Comparison of ENCODE assay signal across 32 cellular contexts in the genomic region with DNA sequence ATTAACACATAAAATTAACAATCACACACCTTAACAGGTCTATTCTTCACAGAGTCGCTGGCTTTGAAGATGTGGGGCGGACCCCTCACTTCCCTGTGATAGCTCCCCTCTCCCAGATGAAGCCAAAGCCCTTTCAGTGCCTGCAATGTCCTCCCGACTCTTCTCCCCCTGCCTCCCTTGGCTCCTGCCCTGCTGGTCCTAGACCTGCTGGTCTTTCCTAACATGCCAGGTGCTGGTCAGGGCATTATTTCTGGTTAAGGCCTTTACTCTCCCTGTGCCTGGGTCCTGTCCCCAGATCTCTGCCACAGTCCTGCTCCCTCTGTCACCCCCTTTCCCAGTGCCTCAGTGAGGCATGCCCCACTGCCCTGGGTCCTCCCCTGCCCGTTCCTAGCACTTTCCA. TPM values are rescaled to one million over a fixed set of nuclear protein-coding genes. Genes with fewer than 3 reads are reported as not detected.
"Had no signal": no experiment of that assay in that cellular context is flagged by ENCODE, and none has a peak within 500 bp of the region (broad histone marks: within the 10 kb centered on the region; RNA-seq: fewer than 3 reads in every experiment).

No MANE protein-coding gene starts in this region.

- H3K27me3 ChIP-seq: colonic mucosa, gastrocnemius medialis had no signal

- H3K4me1 Mint-ChIP-seq: endodermal cell, mesothelial cell of epicardium had no signal

- H3K9me3 ChIP-seq: colonic mucosa, esophagus squamous epithelium, gastrocnemius medialis, heart right ventricle, left lung, lower lobe of right lung, mucosa of descending colon had no signal

- H3K9me3 Mint-ChIP-seq: dendritic cell treated with granulocyte-macrophage colony-stimulating factor and Interleukin-4, amounts not matched to agents 40 ng/mL and 50 ng/mL, for 4 days; effector memory CD8-positive, alpha-beta T cell; endodermal cell; mesothelial cell of epicardium had no signal

- H3K4me3 Mint-ChIP-seq: dendritic cell treated with granulocyte-macrophage colony-stimulating factor and Interleukin-4, amounts not matched to agents 40 ng/mL and 50 ng/mL, for 4 days; effector memory CD8-positive, alpha-beta T cell; endodermal cell; mesothelial cell of epicardium had no signal

- DNase-seq: colonic mucosa; cortex of kidney; effector CD8-positive, alpha-beta T cell; effector memory CD8-positive, alpha-beta T cell; endodermal cell; erythroblast; esophagus squamous epithelium; foreskin fibroblast; foreskin melanocyte; gastrocnemius medialis; glutamatergic neuron; head of caudate nucleus; heart right ventricle; hippocampal formation; left cardiac atrium; left lung; left ventricle myocardium superior; lower lobe of right lung; mesenchymal stem cell; mucosa of descending colon had no signal

- ATAC-seq: effector memory CD8-positive, alpha-beta T cell; esophagus mucosa; gastrocnemius medialis; heart right ventricle; left lung; left ventricle myocardium superior; lower lobe of right lung; mucosa of descending colon had no signal

- H3K36me3 Mint-ChIP-seq: mesothelial cell of epicardium had no signal

- H3K36me3 ChIP-seq: colonic mucosa, esophagus squamous epithelium, gastrocnemius medialis, heart right ventricle, left lung, lower lobe of right lung had no signal

- H3K4me1 ChIP-seq: colonic mucosa, esophagus squamous epithelium, heart right ventricle, left lung, lower lobe of right lung had no signal

- H3K27ac ChIP-seq: colonic mucosa, epithelial cell of prostate, esophagus squamous epithelium, gastrocnemius medialis, heart right ventricle, left lung, lower lobe of right lung had no signal

- H3K27ac Mint-ChIP-seq: dendritic cell treated with granulocyte-macrophage colony-stimulating factor and Interleukin-4, amounts not matched to agents 40 ng/mL and 50 ng/mL, for 4 days; effector memory CD8-positive, alpha-beta T cell; endodermal cell; mesothelial cell of epicardium had no signal

- H3K4me3 ChIP-seq: colonic mucosa, esophagus squamous epithelium, gastrocnemius medialis, heart right ventricle, left lung, lower lobe of right lung, mucosa of descending colon had no signal

- H3K27me3 Mint-ChIP-seq: dendritic cell treated with granulocyte-macrophage colony-stimulating factor and Interleukin-4, amounts not matched to agents 40 ng/mL and 50 ng/mL, for 4 days had no signal

RNA-seq across cellular contexts. Expression of a gene that starts 12.2 kb away (rescaled TPM):
- total RNA-seq: colonic mucosa, dermis microvascular lymphatic vessel endothelial cell, endodermal cell, esophagus mucosa, esophagus squamous epithelium, gastrocnemius medialis, glomerular endothelial cell, heart right ventricle, kidney epithelial cell, left cardiac atrium, left lung, left ventricle myocardium superior, lower leg skin, lower lobe of right lung, lung microvascular endothelial cell, mesenteric fat pad, mesothelial cell of epicardium, mucosa of descending colon, myocyte had no signal
- polyA plus RNA-seq: heart right ventricle, keratinocyte had no signal
